12 cellular contexts compared by ENCODE assay signal in the genomic region with DNA sequence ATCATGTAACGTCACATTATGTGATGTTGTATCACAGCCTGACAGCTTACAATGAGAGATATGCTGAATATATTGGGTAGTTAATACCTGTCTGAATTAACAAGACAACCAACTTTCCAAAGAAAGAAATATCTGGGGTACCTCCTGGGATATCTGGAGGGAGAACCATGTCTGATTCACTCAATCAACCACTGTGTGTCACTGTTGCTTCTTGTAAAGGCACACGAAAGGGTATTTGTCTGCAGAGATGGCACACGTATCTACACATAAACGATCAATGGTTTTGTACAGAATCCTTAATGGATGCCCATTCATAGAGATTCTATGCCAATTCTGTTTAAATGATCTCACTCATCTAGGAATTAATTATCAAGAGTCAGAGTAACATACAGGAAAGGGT.
A peak's percentile ranks its signal among the peaks of the same experiment; 100 is the strongest.
DNase-seq lines count a peak whose midpoint lies in the region; ATAC-seq and TF ChIP-seq lines count a peak whose summit lies in the region.
"Had no signal": no experiment of that assay in that cellular context is flagged by ENCODE, and none has a peak within 500 bp of the region (broad histone marks: within the 10 kb centered on the region; RNA-seq: fewer than 3 reads in every experiment).

No MANE protein-coding gene starts in this region.

- peak; percentile 46 for DNase-seq in ELR (ENCODE audit: low read depth)
- DNase-seq in RPMI7951 (ENCODE audit: low read depth), result peak; percentile 31
- DNase-seq in fibroblast of villous mesenchyme (ENCODE audit: low read depth), result peak; percentile 24
- no peak for DNase-seq in NOMO-1 treated with DMSO at 0.1 percent for 48 hours (lab: John Stamatoyannopoulos, UW; ENCODE audit: unreplicated experiment)
- DNase-seq in upper lobe of right lung, result no peak
- DNase-seq in CD8-positive, alpha-beta memory T cell, result no peak
- DNase-seq: CD4-positive, CD25-positive, alpha-beta regulatory T cell; colonic mucosa; heart right ventricle had no signal

- TF ChIP-seq CTCF in 22Rv1 (IDR thresholded peaks at IDR 0.05) (0 out of 2 replicates have a peak, but pooled peaks have one; percentile 4), fibroblast of villous mesenchyme (IDR thresholded peaks at IDR 0.05; ENCODE audit: insufficient read depth, low read depth, low read length) (peak; percentile 33), upper lobe of right lung (IDR thresholded peaks at IDR 0.05) (no peak)

- CTCF ChIA-PET in CD8-positive, alpha-beta memory T cell (lab: Charles Lee), result no interaction called here

- H3K9me3 Mint-ChIP-seq in CD8-positive, alpha-beta memory T cell, result peaks cover 0 to 4% (median 3%) of the 10 kb centered on the region in 5 donors

- H3K27me3 Mint-ChIP-seq in CD8-positive, alpha-beta memory T cell, result peaks cover 0 to 1% of the 10 kb centered on the region in 2 donors
- H3K27me3 Mint-ChIP-seq: stimulated activated naive CD8-positive, alpha-beta T cell treated with anti-CD3 and anti-CD28 coated beads, Interleukin-15, Interleukin-2, amounts not matched to agents 100 ng/mL and 50 ng/mL, for 24 hours had no signal

- no peaks in the 10 kb centered on the region for H3K27me3 ChIP-seq in upper lobe of right lung
- no peaks in the 10 kb centered on the region for H3K27me3 ChIP-seq in CD8-positive, alpha-beta memory T cell (ENCODE audit: insufficient read depth, low read length, poor library complexity, severe bottlenecking)
- H3K27me3 ChIP-seq: colonic mucosa, heart right ventricle had no signal

- no peaks in the 10 kb centered on the region for H3K9me3 ChIP-seq in upper lobe of right lung
- H3K9me3 ChIP-seq in CD8-positive, alpha-beta memory T cell (ENCODE audit: low read length), result no peaks in the 10 kb centered on the region
- H3K9me3 ChIP-seq: colonic mucosa had no signal

- no peak overlapping the region for H3K27ac Mint-ChIP-seq in CD8-positive, alpha-beta memory T cell
- H3K27ac Mint-ChIP-seq: CD4-positive, CD25-positive, alpha-beta regulatory T cell; stimulated activated naive CD8-positive, alpha-beta T cell treated with anti-CD3 and anti-CD28 coated beads, Interleukin-15, Interleukin-2, amounts not matched to agents 100 ng/mL and 50 ng/mL, for 24 hours had no signal

- H3K4me3 ChIP-seq in fibroblast of villous mesenchyme (ENCODE audit: low read depth, low read length) (no peak overlapping the region), upper lobe of right lung (no peak overlapping the region)
- H3K4me3 ChIP-seq in CD8-positive, alpha-beta memory T cell (ENCODE audit: low read length), result no peak overlapping the region
- H3K4me3 ChIP-seq: colonic mucosa, heart right ventricle had no signal

- POLR2A ChIA-PET in CD8-positive, alpha-beta memory T cell (lab: Charles Lee), result no interaction called here

- H3K4me1 Mint-ChIP-seq in CD8-positive, alpha-beta memory T cell, result no peaks in the 10 kb centered on the region
- H3K4me1 Mint-ChIP-seq: CD4-positive, CD25-positive, alpha-beta regulatory T cell had no signal

- no peaks in the 10 kb centered on the region for H3K36me3 Mint-ChIP-seq in CD8-positive, alpha-beta memory T cell
- H3K36me3 Mint-ChIP-seq: CD4-positive, CD25-positive, alpha-beta regulatory T cell had no signal

- H3K4me1 ChIP-seq in upper lobe of right lung, result no peaks in the 10 kb centered on the region
- H3K4me1 ChIP-seq in CD8-positive, alpha-beta memory T cell (ENCODE audit: insufficient read depth, low read length), result no peaks in the 10 kb centered on the region
- H3K4me1 ChIP-seq: colonic mucosa, heart right ventricle had no signal

- H3K27ac ChIP-seq in 22Rv1 (no peak overlapping the region), upper lobe of right lung (no peak overlapping the region)
- no peak overlapping the region for H3K27ac ChIP-seq in CD8-positive, alpha-beta memory T cell (ENCODE audit: low read depth, low read length)
- H3K27ac ChIP-seq: colonic mucosa, heart right ventricle had no signal

- no peaks in the 10 kb centered on the region for H3K36me3 ChIP-seq in upper lobe of right lung
- no peaks in the 10 kb centered on the region for H3K36me3 ChIP-seq in CD8-positive, alpha-beta memory T cell (ENCODE audit: insufficient read depth, low read length)
- H3K36me3 ChIP-seq: colonic mucosa, heart right ventricle had no signal

- ATAC-seq in HG03469 (IDR thresholded peaks at IDR 0.05; ENCODE audit: unreplicated experiment), result no peak
- ATAC-seq in upper lobe of right lung, result no peak
- ATAC-seq: heart right ventricle had no signal

- intact Hi-C loops in upper lobe of right lung (cut with DNase I), result no loop called here

- no peak overlapping the region for H3K4me3 Mint-ChIP-seq in CD8-positive, alpha-beta memory T cell
- H3K4me3 Mint-ChIP-seq: CD4-positive, CD25-positive, alpha-beta regulatory T cell; stimulated activated naive CD8-positive, alpha-beta T cell treated with anti-CD3 and anti-CD28 coated beads, Interleukin-15, Interleukin-2, amounts not matched to agents 100 ng/mL and 50 ng/mL, for 24 hours had no signal

Comparison
In these comparisons a context has a peak if more than half of its experiments do, and no peak if none do; other contexts are left out.
1. DNase-seq: peak in ELR (single experiment), RPMI7951 (single experiment) and fibroblast of villous mesenchyme (single experiment); none in NOMO-1 treated with DMSO at 0.1 percent for 48 hours (single experiment), upper lobe of right lung (single experiment) and CD8-positive, alpha-beta memory T cell (0 of 5).